17 cellular contexts compared by ENCODE assay signal in the genomic region with DNA sequence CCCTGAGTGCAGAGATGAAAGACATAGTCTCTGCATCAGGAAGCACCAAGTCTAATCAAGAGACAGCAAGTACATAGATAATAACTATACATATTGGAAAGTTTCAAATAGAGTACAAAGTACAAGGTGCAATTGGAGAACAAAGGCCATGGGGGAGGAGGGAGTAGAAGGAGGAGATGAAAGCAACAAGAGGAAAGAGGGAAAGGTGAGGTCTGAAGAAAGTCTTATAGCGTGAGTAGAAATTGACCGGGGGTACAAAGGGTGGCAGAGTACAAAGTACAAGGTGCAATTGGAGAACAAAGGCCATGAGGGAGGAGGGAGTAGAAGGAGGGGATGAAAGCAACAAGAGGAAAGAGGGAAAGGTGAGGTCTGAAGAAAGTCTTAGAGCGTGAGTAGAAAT.
"Had no signal": no experiment of that assay in that cellular context is flagged by ENCODE, and none has a peak within 500 bp of the region (broad histone marks: within the 10 kb centered on the region; RNA-seq: fewer than 3 reads in every experiment).

No MANE protein-coding gene starts in this region.

- H3K27me3 ChIP-seq: dorsolateral prefrontal cortex, gastrocnemius medialis, heart right ventricle, neural progenitor cell had no signal

- H3K9ac ChIP-seq: neural progenitor cell had no signal

- DNase-seq: central memory CD4-positive, alpha-beta T cell; cortex of kidney; dorsolateral prefrontal cortex; effector CD8-positive, alpha-beta T cell; gastrocnemius medialis; heart right ventricle; kidney; left cardiac atrium; mammary epithelial cell; nucleus accumbens; psoas muscle; retina; stimulated activated naive CD4-positive, alpha-beta T cell treated with Interleukin-2 at 50 U/mL for 16 hours had no signal

- FAIRE-seq: kidney, urothelium cell line had no signal

- H3K27ac ChIP-seq: dorsolateral prefrontal cortex, gastrocnemius medialis, heart right ventricle, neural progenitor cell, psoas muscle had no signal

- H3K4me3 ChIP-seq: dorsolateral prefrontal cortex, gastrocnemius medialis, heart right ventricle, neural progenitor cell, psoas muscle had no signal

- H3K36me3 ChIP-seq: gastrocnemius medialis, heart right ventricle, neural progenitor cell had no signal

- ATAC-seq: gastrocnemius medialis; heart right ventricle; left cardiac atrium; natural killer cell treated with Interleukin-12 subunit alpha and Interleukin-12 subunit beta and Interleukin-15 and Interleukin-18, amount 100 ng/mL, for 72 hours; psoas muscle; sciatic nerve had no signal

- H3K4me2 ChIP-seq: neural progenitor cell had no signal

- H3K4me1 ChIP-seq: gastrocnemius medialis, neural progenitor cell, psoas muscle had no signal

- H2AFZ ChIP-seq: neural progenitor cell had no signal

- H3K9me3 ChIP-seq: gastrocnemius medialis, heart right ventricle, psoas muscle had no signal
